Comparison of ENCODE assay signal across 2 cellular contexts in genomic region chr14:100687386-100687785, GRCh38.
TF ChIP-seq lines count a peak whose summit lies in the region.

No MANE protein-coding gene starts in this region.

TF ChIP-seq in IMR-90, 13 proteins besides CTCF, POLR2A, EP300 and RAD21:
- TF ChIP-seq RFX5 (IDR thresholded peaks at IDR 0.05; ENCODE audit: low read depth, low read length) (no peak), MXI1 (IDR thresholded peaks at IDR 0.05; ENCODE audit: borderline replicate concordance, low read depth, low read length) (no peak), USF2 (IDR thresholded peaks at IDR 0.05; ENCODE audit: low read depth, low read length) (no peak), MAFK (IDR thresholded peaks at IDR 0.05; ENCODE audit: low read depth, low read length) (no peak), NFE2L2 (IDR thresholded peaks at IDR 0.05; ENCODE audit: low read depth, low read length) (no peak), CEBPB (IDR thresholded peaks at IDR 0.05; ENCODE audit: low read depth, low read length) (no peak), FOS (IDR thresholded peaks at IDR 0.05; ENCODE audit: low read depth, low read length) (no peak), BHLHE40 (IDR thresholded peaks at IDR 0.05; ENCODE audit: low read depth, low read length) (no peak), ELK1 (IDR thresholded peaks at IDR 0.05; ENCODE audit: borderline replicate concordance, low read depth, low read length) (no peak), SMC3 (IDR thresholded peaks at IDR 0.05; ENCODE audit: low read depth, low read length) (no peak), MAZ (IDR thresholded peaks at IDR 0.05; ENCODE audit: borderline replicate concordance, low read depth, low read length) (no peak), CHD1 (IDR thresholded peaks at IDR 0.05; ENCODE audit: low read depth, low read length) (no peak)
TF ChIP-seq in IMR-90: peak in this region for 0.

TF ChIP-seq in HepG2, 621 proteins besides CTCF, POLR2A, EP300 and RAD21:
- TF ChIP-seq ZNF850 (CRISPR knock-in tag; conservative IDR thresholded peaks at IDR 0.05) (no peak), ZNF513 (CRISPR knock-in tag; conservative IDR thresholded peaks at IDR 0.05) (no peak), SMAD9 (CRISPR knock-in tag; IDR thresholded peaks at IDR 0.05) (no peak), FOXP4 (CRISPR knock-in tag; IDR thresholded peaks at IDR 0.05) (no peak), AKAP8 (CRISPR knock-in tag; IDR thresholded peaks at IDR 0.05) (no peak), CEBPB (IDR thresholded peaks at IDR 0.05; ENCODE audit: borderline replicate concordance, low read depth, low read length) (no peak), ZBTB20 (CRISPR knock-in tag; IDR thresholded peaks at IDR 0.05; ENCODE audit: borderline replicate concordance, low read depth) (no peak)
TF ChIP-seq in HepG2: peak in this region for 0.
